1 cellular context compared by ENCODE assay signal in genomic region chr2:121648206-121648605, GRCh38.
TF ChIP-seq lines count a peak whose summit lies in the region.

No MANE protein-coding gene starts in this region.

TF ChIP-seq in HepG2, 621 proteins besides CTCF, POLR2A, EP300 and RAD21 (continued from another document):
- TF ChIP-seq MLXIP (CRISPR knock-in tag; IDR thresholded peaks at IDR 0.05; ENCODE audit: borderline replicate concordance) (no peak), HNF1B (CRISPR knock-in tag; IDR thresholded peaks at IDR 0.05) (no peak)
